Comparison of ENCODE assay signal across 1 cellular context in genomic region chr1:44297695-44298400, GRCh38.
TF ChIP-seq lines count a peak whose summit lies in the region.

No MANE protein-coding gene starts in this region.

TF ChIP-seq in HepG2, 621 proteins besides CTCF, POLR2A, EP300 and RAD21 (continued from another document and continues in another):
- TF ChIP-seq, protein P1, sequence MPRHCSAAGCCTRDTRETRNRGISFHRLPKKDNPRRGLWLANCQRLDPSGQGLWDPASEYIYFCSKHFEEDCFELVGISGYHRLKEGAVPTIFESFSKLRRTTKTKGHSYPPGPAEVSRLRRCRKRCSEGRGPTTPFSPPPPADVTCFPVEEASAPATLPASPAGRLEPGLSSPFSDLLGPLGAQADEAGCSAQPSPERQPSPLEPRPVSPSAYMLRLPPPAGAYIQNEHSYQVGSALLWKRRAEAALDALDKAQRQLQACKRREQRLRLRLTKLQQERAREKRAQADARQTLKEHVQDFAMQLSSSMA (CRISPR knock-in tag; IDR thresholded peaks at IDR 0.05): no peak
- TF ChIP-seq ZNF703 (CRISPR knock-in tag; IDR thresholded peaks at IDR 0.05; ENCODE audit: borderline replicate concordance) (no peak), ZNF644 (CRISPR knock-in tag; IDR thresholded peaks at IDR 0.05; ENCODE audit: low read depth) (peak; percentile 37; the same call in 1 of the 2 replicates), BATF2 (CRISPR knock-in tag; IDR thresholded peaks at IDR 0.05) (no peak), MED8 (CRISPR knock-in tag; IDR thresholded peaks at IDR 0.05; ENCODE audit: insufficient replicate concordance) (no peak), ZNF558 (CRISPR knock-in tag; IDR thresholded peaks at IDR 0.05; ENCODE audit: borderline replicate concordance) (no peak), RCOR2 (CRISPR knock-in tag; IDR thresholded peaks at IDR 0.05) (peak; percentile 92), NR2F6 (IDR thresholded peaks at IDR 0.05) (peak; percentile 15; the same call in 1 of the 2 replicates), NR2F6 (CRISPR knock-in tag; IDR thresholded peaks at IDR 0.05) (no peak), NPAS2 (CRISPR knock-in tag; IDR thresholded peaks at IDR 0.05; ENCODE audit: borderline replicate concordance) (no peak), ZNF124 (CRISPR knock-in tag; IDR thresholded peaks at IDR 0.05) (no peak), MEIS1 (CRISPR knock-in tag; IDR thresholded peaks at IDR 0.05; ENCODE audit: borderline replicate concordance) (no peak), TEAD2 (CRISPR knock-in tag; IDR thresholded peaks at IDR 0.05) (no peak), HNRNPL (IDR thresholded peaks at IDR 0.05; ENCODE audit: low read depth, low read length) (no peak), ZBTB26 (CRISPR knock-in tag; IDR thresholded peaks at IDR 0.05; ENCODE audit: borderline replicate concordance) (no peak), THAP11 (CRISPR knock-in tag; IDR thresholded peaks at IDR 0.05) (peak; percentile 46; the same call in 1 of the 2 replicates), FOXK1 (CRISPR knock-in tag; IDR thresholded peaks at IDR 0.05; ENCODE audit: borderline replicate concordance, low read depth) (peak; percentile 30; the same call in 1 of the 2 replicates), MYC (CRISPR knock-in tag; IDR thresholded peaks at IDR 0.05; ENCODE audit: borderline replicate concordance) (0 out of 2 replicates have a peak, but pooled peaks have one; percentile 23), SRY (CRISPR knock-in tag; IDR thresholded peaks at IDR 0.05) (no peak), NRL (CRISPR knock-in tag; IDR thresholded peaks at IDR 0.05; ENCODE audit: borderline replicate concordance) (no peak), ZMYM2 (CRISPR knock-in tag; IDR thresholded peaks at IDR 0.05) (peak; percentile 92), CENPT (CRISPR knock-in tag; IDR thresholded peaks at IDR 0.05; ENCODE audit: low read depth) (no peak), ATF7-NPFF (CRISPR knock-in tag; IDR thresholded peaks at IDR 0.05; ENCODE audit: low read depth) (no peak), ZNF256 (CRISPR knock-in tag; conservative IDR thresholded peaks at IDR 0.05) (no peak), ZNF292 (CRISPR knock-in tag; IDR thresholded peaks at IDR 0.05; ENCODE audit: borderline replicate concordance, low read depth) (no peak; the same call in 1 of the 2 replicates), BCL3 (CRISPR knock-in tag; IDR thresholded peaks at IDR 0.05) (no peak), ZSCAN5A (CRISPR knock-in tag; IDR thresholded peaks at IDR 0.05; ENCODE audit: borderline replicate concordance) (no peak), ZNF496 (CRISPR knock-in tag; IDR thresholded peaks at IDR 0.05; ENCODE audit: insufficient replicate concordance) (no peak), PITX1 (CRISPR knock-in tag; IDR thresholded peaks at IDR 0.05) (no peak), IRX3 (CRISPR knock-in tag; IDR thresholded peaks at IDR 0.05; ENCODE audit: borderline replicate concordance, low read depth) (no peak), NFYB (CRISPR knock-in tag; IDR thresholded peaks at IDR 0.05) (no peak), BCL6 (CRISPR knock-in tag; IDR thresholded peaks at IDR 0.05) (peak; percentile 60), LBX2 (CRISPR knock-in tag; IDR thresholded peaks at IDR 0.05; ENCODE audit: borderline replicate concordance) (no peak), ADNP (CRISPR knock-in tag; IDR thresholded peaks at IDR 0.05) (no peak), FOXM1 (CRISPR knock-in tag; IDR thresholded peaks at IDR 0.05) (no peak), ZBTB40 (IDR thresholded peaks at IDR 0.05) (no peak), ZBTB40 (CRISPR knock-in tag; IDR thresholded peaks at IDR 0.05) (no peak), CREB3 (CRISPR knock-in tag; IDR thresholded peaks at IDR 0.05) (no peak), KDM5A (IDR thresholded peaks at IDR 0.05; ENCODE audit: borderline replicate concordance, low read length) (no peak), KLF15 (CRISPR knock-in tag; IDR thresholded peaks at IDR 0.05; ENCODE audit: borderline replicate concordance) (no peak), PHF20 (CRISPR knock-in tag; IDR thresholded peaks at IDR 0.05) (no peak), ZKSCAN1 (IDR thresholded peaks at IDR 0.05; ENCODE audit: low read length) (peak; percentile 44; the same call in 1 of the 2 replicates), ZIK1 (CRISPR knock-in tag; IDR thresholded peaks at IDR 0.05; ENCODE audit: borderline replicate concordance, low read depth) (no peak), CREB1 (IDR thresholded peaks at IDR 0.05) (no peak), CREB1 (CRISPR knock-in tag; IDR thresholded peaks at IDR 0.05) (peak; percentile 31; the same call in 1 of the 2 replicates), PHF5A (CRISPR knock-in tag; IDR thresholded peaks at IDR 0.05; ENCODE audit: low read depth, unreplicated experiment) (no peak), SP140L (CRISPR knock-in tag; IDR thresholded peaks at IDR 0.05; ENCODE audit: borderline replicate concordance) (no peak), ZNF781 (CRISPR knock-in tag; IDR thresholded peaks at IDR 0.05; ENCODE audit: borderline replicate concordance, not compliant biosample characterization) (no peak), ZNF460 (CRISPR knock-in tag; IDR thresholded peaks at IDR 0.05; ENCODE audit: borderline replicate concordance) (no peak), SALL2 (CRISPR knock-in tag; IDR thresholded peaks at IDR 0.05) (no peak), HOXA3 (CRISPR knock-in tag; IDR thresholded peaks at IDR 0.05) (no peak)
- TF ChIP-seq, protein P2, sequence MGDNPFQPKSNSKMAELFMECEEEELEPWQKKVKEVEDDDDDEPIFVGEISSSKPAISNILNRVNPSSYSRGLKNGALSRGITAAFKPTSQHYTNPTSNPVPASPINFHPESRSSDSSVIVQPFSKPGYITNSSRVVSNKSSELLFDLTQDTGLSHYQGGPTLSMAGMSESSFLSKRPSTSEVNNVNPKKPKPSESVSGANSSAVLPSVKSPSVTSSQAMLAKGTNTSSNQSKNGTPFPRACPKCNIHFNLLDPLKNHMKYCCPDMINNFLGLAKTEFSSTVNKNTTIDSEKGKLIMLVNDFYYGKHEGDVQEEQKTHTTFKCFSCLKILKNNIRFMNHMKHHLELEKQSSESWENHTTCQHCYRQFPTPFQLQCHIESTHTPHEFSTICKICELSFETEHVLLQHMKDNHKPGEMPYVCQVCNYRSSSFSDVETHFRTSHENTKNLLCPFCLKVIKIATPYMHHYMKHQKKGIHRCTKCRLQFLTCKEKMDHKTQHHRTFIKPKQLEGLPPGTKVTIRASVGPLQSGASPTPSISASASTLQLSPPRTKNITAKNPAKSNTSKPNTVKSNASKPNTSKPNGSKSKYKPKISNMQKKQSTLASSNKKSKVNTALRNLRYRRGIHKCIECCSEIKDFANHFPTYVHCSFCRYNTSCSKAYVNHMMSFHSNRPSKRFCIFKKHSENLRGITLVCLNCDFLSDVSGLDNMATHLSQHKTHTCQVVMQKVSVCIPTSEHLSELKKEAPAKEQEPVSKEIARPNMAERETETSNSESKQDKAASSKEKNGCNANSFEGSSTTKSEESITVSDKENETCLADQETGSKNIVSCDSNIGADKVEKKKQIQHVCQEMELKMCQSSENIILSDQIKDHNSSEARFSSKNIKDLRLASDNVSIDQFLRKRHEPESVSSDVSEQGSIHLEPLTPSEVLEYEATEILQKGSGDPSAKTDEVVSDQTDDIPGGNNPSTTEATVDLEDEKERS (CRISPR knock-in tag; IDR thresholded peaks at IDR 0.05): peak; percentile 82; the same call in 1 of the 2 replicates
